In the genomic region with DNA sequence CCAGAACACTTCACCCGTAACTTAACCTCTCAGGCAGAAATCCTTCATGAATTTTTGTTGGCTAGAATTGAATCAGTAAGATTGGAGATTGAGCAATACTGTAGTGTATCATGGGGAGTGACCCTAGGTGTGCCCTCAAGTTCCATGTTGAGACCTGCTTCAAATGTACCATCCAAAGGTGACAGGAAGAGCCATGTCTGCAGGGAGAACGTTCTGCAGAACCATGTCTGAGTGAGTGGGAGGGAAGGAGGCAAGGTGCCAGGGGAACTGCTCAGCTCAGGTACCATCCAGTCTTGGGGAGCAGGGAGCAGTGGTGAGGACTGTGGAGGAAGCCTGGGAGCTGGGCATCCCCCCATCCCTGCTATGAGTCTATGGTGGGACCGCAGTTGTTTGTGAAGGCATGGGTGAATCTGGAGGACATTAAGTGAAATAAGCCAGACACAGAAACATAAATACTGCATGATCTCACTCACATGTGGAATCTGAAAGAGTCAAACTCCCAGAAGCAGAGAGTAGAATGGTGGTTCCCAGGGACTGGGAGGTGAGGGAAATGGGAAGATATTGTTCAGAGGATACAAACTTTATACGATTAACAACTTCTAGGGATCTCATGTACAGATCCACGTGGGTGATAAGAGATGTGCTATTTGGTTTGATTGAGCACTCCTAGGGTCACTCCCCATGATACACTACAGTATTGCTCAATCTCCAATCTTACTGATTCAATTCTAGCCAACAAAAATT, we compare ENCODE assay signal across 22 cellular contexts. TPM values are rescaled to one million over a fixed set of nuclear protein-coding genes. Genes with fewer than 3 reads are reported as not detected.
A peak's percentile ranks its signal among the peaks of the same experiment; 100 is the strongest.
DNase-seq lines count a peak whose midpoint lies in the region; ATAC-seq, FAIRE-seq and TF ChIP-seq lines count a peak whose summit lies in the region.
"Had no signal": no experiment of that assay in that cellular context is flagged by ENCODE, and none has a peak within 500 bp of the region (broad histone marks: within the 10 kb centered on the region; RNA-seq: fewer than 3 reads in every experiment).

No MANE protein-coding gene starts in this region.

- H3K9me1 ChIP-seq in IMR-90 (ENCODE audit: insufficient read depth, low read length): peaks cover 26% of the 10 kb centered on the region

- H4K20me1 ChIP-seq in IMR-90 (ENCODE audit: insufficient read depth, low read length): no peaks in the 10 kb centered on the region
- H4K20me1 ChIP-seq in osteoblast (ENCODE audit: insufficient read depth, low read length): no peaks in the 10 kb centered on the region

- no peak overlapping the region for H3K9ac ChIP-seq in IMR-90 (ENCODE audit: low read depth, low read length)

- H3K14ac ChIP-seq in IMR-90 (replicated peaks; ENCODE audit: low read depth, low read length): peak overlapping the region; percentile 81

- H3K9me3 ChIP-seq in IMR-90 (ENCODE audit: control insufficient read depth, insufficient read depth, low read length) (no peaks in the 10 kb centered on the region), osteoblast (ENCODE audit: low read depth, low read length) (no peaks in the 10 kb centered on the region)
- H3K9me3 ChIP-seq: esophagus muscularis mucosa, ovary, tibial nerve had no signal

- H3K79me1 ChIP-seq in IMR-90 (ENCODE audit: low read depth in 1 of 2, low read length in 2 of 2): no peaks in the 10 kb centered on the region

- no peaks in the 10 kb centered on the region for H3K27me3 ChIP-seq in IMR-90 (ENCODE audit: control insufficient read depth, insufficient read depth, low read length)
- no peaks in the 10 kb centered on the region for H3K27me3 ChIP-seq in bronchial epithelial cell (ENCODE audit: control insufficient read depth, insufficient read depth, low read length)
- no peaks in the 10 kb centered on the region for H3K27me3 ChIP-seq in osteoblast (ENCODE audit: insufficient read depth, low read length)
- H3K27me3 ChIP-seq: esophagus muscularis mucosa, ovary, tibial nerve had no signal

- peak overlapping the region; percentile 28 for H3K4me2 ChIP-seq in IMR-90 (ENCODE audit: low read depth, low read length)
- no peak overlapping the region for H3K4me2 ChIP-seq in osteoblast (ENCODE audit: insufficient read depth, low read length)

- peak overlapping the region; percentile 67 for H4K91ac ChIP-seq in IMR-90 (ENCODE audit: insufficient read depth, low read depth, low read length)

- H3K27ac ChIP-seq in IMR-90 (ENCODE audit: insufficient read depth, low read length) (peak overlapping the region; percentile 67; the same call in 1 of the 2 replicates), osteoblast (ENCODE audit: low read depth, low read length) (no peak overlapping the region)
- H3K27ac ChIP-seq: ovary had no signal

- in situ Hi-C loops in IMR-90 (cut with MboI; ENCODE audit: low sequenced_read_pairs): loop anchor here (5.0 to 10.0 kb wide), 2 partner anchors 110 to 237 kb away; no protein-coding TSS in a partner anchor

- no peak for TF ChIP-seq POLR2A in IMR-90 (IDR thresholded peaks at IDR 0.05; ENCODE audit: low read depth, low read length)

- peak; percentile 75 for FAIRE-seq in bronchial epithelial cell (lab: Jason Lieb, UNC)
- FAIRE-seq: islet of Langerhans had no signal

- ATAC-seq in IMR-90 (ENCODE audit: low read depth) (peak; percentile 48), HG03460 (IDR thresholded peaks at IDR 0.05; ENCODE audit: unreplicated experiment) (no peak)
- ATAC-seq: GM12878 had no signal

- peak overlapping the region; percentile 92; the same call in 2 of the 3 replicates for H2BK15ac ChIP-seq in IMR-90 (ENCODE audit: low read depth, low read length)

- H2BK120ac ChIP-seq in IMR-90 (ENCODE audit: low read depth, low read length): peak overlapping the region; percentile 90

- TF ChIP-seq CTCF in IMR-90 (conservative IDR thresholded peaks at IDR 0.05; ENCODE audit: low read depth, low read length) (no peak), bronchial epithelial cell (IDR thresholded peaks at IDR 0.05; ENCODE audit: insufficient read depth, low read length, severe bottlenecking) (no peak), fibroblast of mammary gland (conservative IDR thresholded peaks at IDR 0.05; ENCODE audit: control insufficient read depth, insufficient read depth, low read depth, low read length) (no peak), osteoblast (IDR thresholded peaks at IDR 0.05; ENCODE audit: extremely low read depth, low read depth, low read length) (no peak)

- H3K23ac ChIP-seq in IMR-90 (ENCODE audit: low read depth, low read length): peak overlapping the region; percentile 74

- POLR2A ChIA-PET in IMR-90 (lab: Charles Lee; ENCODE audit: unreplicated experiment): no interaction called here

- intact Hi-C loops in IMR-90 (cut with micrococcal nuclease): no loop called here

- H4K5ac ChIP-seq in IMR-90 (ENCODE audit: low read depth, low read length): peak overlapping the region; percentile 78

- no peaks in the 10 kb centered on the region for H3K79me2 ChIP-seq in osteoblast (ENCODE audit: insufficient read depth, low read length)

- BruUV-seq in IMR-90 (replicated peaks; lab: Mats Ljungman, UMichigan): no TSS peak

- H2AK5ac ChIP-seq in IMR-90 (ENCODE audit: low read depth, low read length): peak overlapping the region; percentile 88

- peak; percentile 59 for DNase-seq in IMR-90
- DNase-seq in bronchial epithelial cell (ENCODE audit: low read depth): peak; percentile 94
- peak; percentile 71 for DNase-seq in fibroblast of mammary gland (ENCODE audit: low read depth)
- peak; percentile 76 for DNase-seq in osteoblast (ENCODE audit: insufficient read length, low spot score, missing footprints)
- DNase-seq in nucleus accumbens (lab: John Stamatoyannopoulos, UW): no peak
- no peak for DNase-seq in superior temporal gyrus (ENCODE audit: extremely low spot score)
- no peak for DNase-seq in Ammon's horn (ENCODE audit: low spot score)
- DNase-seq: activated CD4-positive, alpha-beta T cell treated with anti-CD3 and anti-CD28 coated beads, Interleukin-2, amount 10 ng/mL, durations not matched to agents 24 days and 14 days; activated CD8-positive, alpha-beta memory T cell treated with anti-CD3 and anti-CD28 coated beads, Interleukin-2, amount 50 U/mL, for 48 hours; activated effector memory CD4-positive, alpha-beta T cell treated with anti-CD3 and anti-CD28 coated beads, Interleukin-2, amount 50 U/mL, for 16 hours; GOT3; naive B cell; NCI-H146; NCI-H2171; NCI-H69; ovary; stimulated activated naive CD4-positive, alpha-beta T cell had no signal

- H4K8ac ChIP-seq in IMR-90 (ENCODE audit: low read depth in 2 of 2, low read length in 2 of 2): peak overlapping the region; percentile 1 to 70; a peak in 3 of 4 replicates

- WGBS in IMR-90 (ENCODE audit: extremely low coverage in 2 of 2, insufficient read length in 1 of 2), 2 experiments: no CpG with 5 or more reads among the region's 5 CpGs

- H2AK9ac ChIP-seq in IMR-90 (replicated peaks; ENCODE audit: low read depth, low read length, poor library complexity): no peak overlapping the region

- CTCF ChIA-PET in IMR-90 (lab: Yijun Ruan, JAX): interaction anchor here (0.6 to 7.1 kb wide), 2 partner anchors 8 to 109 kb away, joined by 3 to 117 read pairs; no protein-coding TSS in a partner anchor

- peak overlapping the region; percentile 78 for H3K18ac ChIP-seq in IMR-90 (ENCODE audit: low read depth, low read length)

- H3K4me1 ChIP-seq in IMR-90 (ENCODE audit: control insufficient read depth, insufficient read depth, low read length) (peaks cover 27% of the 10 kb centered on the region), osteoblast (ENCODE audit: insufficient read depth, low read length) (peaks cover 19% of the 10 kb centered on the region)

- no peak for TF ChIP-seq RAD21 in IMR-90 (IDR thresholded peaks at IDR 0.05; ENCODE audit: low read length)

- 0 out of 2 replicates have a peak overlapping the region, but pooled peaks have one; percentile 32 for H3K56ac ChIP-seq in IMR-90 (ENCODE audit: extremely low read depth, insufficient read depth, low read length)

- peak overlapping the region; percentile 96 for H3K4ac ChIP-seq in IMR-90 (ENCODE audit: low read depth, low read length)

- dilution Hi-C loops in IMR-90 (cut with HindIII; ENCODE audit: low sequenced_read_pairs, unreplicated experiment): no loop called here

- H2AFZ ChIP-seq in IMR-90 (replicated peaks; ENCODE audit: low read length, poor library complexity) (no peak overlapping the region), osteoblast (ENCODE audit: low read length) (no peak overlapping the region)

- peak overlapping the region; percentile 92 for H2BK20ac ChIP-seq in IMR-90 (ENCODE audit: low read depth, low read length)

- H3K36me3 ChIP-seq in IMR-90 (ENCODE audit: control insufficient read depth, insufficient read depth, low read length): no peaks in the 10 kb centered on the region
- H3K36me3 ChIP-seq in bronchial epithelial cell (ENCODE audit: control insufficient read depth, insufficient read depth, low read length): no peaks in the 10 kb centered on the region
- no peaks in the 10 kb centered on the region for H3K36me3 ChIP-seq in osteoblast (ENCODE audit: insufficient read depth, low read length)
- H3K36me3 ChIP-seq: esophagus muscularis mucosa, ovary, tibial nerve had no signal

- H3K4me3 ChIP-seq in IMR-90 (ENCODE audit: insufficient read depth, low read depth, low read length) (no peak overlapping the region), bronchial epithelial cell (ENCODE audit: low read depth, low read length) (no peak overlapping the region), fibroblast of mammary gland (ENCODE audit: control insufficient read depth, low read depth, low read length) (no peak overlapping the region), osteoblast (ENCODE audit: insufficient read depth, low read length) (no peak overlapping the region)
- H3K4me3 ChIP-seq: esophagus muscularis mucosa, GM12878, ovary, tibial nerve had no signal

- H2BK5ac ChIP-seq in IMR-90 (ENCODE audit: low read depth, low read length, poor library complexity, severe bottlenecking): peak overlapping the region; percentile 83

TF ChIP-seq in IMR-90, 13 proteins besides CTCF, POLR2A, EP300 and RAD21 (continues in another document):
- peak; percentile 47; the same call in 1 of the 2 replicates for TF ChIP-seq MXI1 (IDR thresholded peaks at IDR 0.05; ENCODE audit: borderline replicate concordance, low read depth, low read length)
- peak; percentile 61 for TF ChIP-seq CEBPB (IDR thresholded peaks at IDR 0.05; ENCODE audit: low read depth, low read length)

RNA-seq across cellular contexts. Expression of gene CFAP161, which starts 23.3 kb away (rescaled TPM):
- total RNA-seq in IMR-90 (2012; rRNA removed) (not detected in 2 replicates), bronchial epithelial cell (0.26 TPM in 1 of 2 replicates, not detected in the other), osteoblast (under 0.01 and 0.88 TPM in 2 replicates)
- not detected in 2 replicates for polyA plus RNA-seq in IMR-90 (2012; rRNA removed)
- not detected in 2 replicates for polyA plus RNA-seq in IMR-90 (2012; cell fraction: cytosol; rRNA removed)
- polyA plus RNA-seq in IMR-90 (2012; cell fraction: nucleus; rRNA removed; ENCODE audit: low replicate concordance): not detected in 2 replicates
- total RNA-seq: activated CD4-positive, alpha-beta T cell treated with anti-CD3 and anti-CD28 coated beads, Interleukin-2, amount 10 ng/mL, durations not matched to agents 24 days and 14 days had no signal
- polyA plus RNA-seq: GM12878 had no signal

RNA-seq across cellular contexts. Expression of gene IL16, which starts 39.3 kb away (rescaled TPM):
- under 0.01 and 0.18 TPM in 2 replicates for total RNA-seq in IMR-90 (2012; rRNA removed)
- polyA plus RNA-seq in IMR-90 (2012; rRNA removed): 0.24 and 0.27 TPM in 2 replicates
- polyA plus RNA-seq in IMR-90 (2012; cell fraction: cytosol; rRNA removed): 0.04 and 0.22 TPM in 2 replicates
- polyA plus RNA-seq in IMR-90 (2012; cell fraction: nucleus; rRNA removed; ENCODE audit: low replicate concordance): 1.0 and 1.5 TPM in 2 replicates
- total RNA-seq in bronchial epithelial cell: under 0.01 and 0.79 TPM in 2 replicates
- total RNA-seq in osteoblast: 6.5 and 7.1 TPM in 2 replicates

Comparison
In these comparisons a context has a peak if more than half of its experiments do, and no peak if none do; other contexts are left out.
1. DNase-seq: peak in IMR-90 (single experiment), bronchial epithelial cell (single experiment), fibroblast of mammary gland (single experiment) and osteoblast (single experiment); none in nucleus accumbens (0 of 56), superior temporal gyrus (single experiment) and Ammon's horn (single experiment).